ENCODE assay signal across 8 cellular contexts in genomic region chr21:30408782-30409494, GRCh38. TPM values are rescaled to one million over a fixed set of nuclear protein-coding genes. Genes with fewer than 3 reads are reported as not detected.
DNase-seq lines count a peak whose midpoint lies in the region; ATAC-seq and TF ChIP-seq lines count a peak whose summit lies in the region.
"Had no signal": no experiment of that assay in that cellular context is flagged by ENCODE, and none has a peak within 500 bp of the region (broad histone marks: within the 10 kb centered on the region; RNA-seq: fewer than 3 reads in every experiment).

No MANE protein-coding gene starts in this region.

- H3K4me3 ChIP-seq in LNCaP clone FGC (ENCODE audit: low read depth, low read length) = no peak overlapping the region
- peak overlapping the region in 1 of 2 experiments; percentile 49 for H3K4me3 ChIP-seq in mesenchymal stem cell (ENCODE audit: insufficient read depth in 1 of 2, low read depth in 1 of 2, low read length in 2 of 2)
- H3K4me3 ChIP-seq in gastroesophageal sphincter = no peak overlapping the region
- H3K4me3 ChIP-seq: HAP-1 had no signal

- no peaks in the 10 kb centered on the region for H3K27me3 ChIP-seq in mesenchymal stem cell (ENCODE audit: control insufficient read depth in 1 of 2, insufficient read depth in 1 of 2, low read length in 2 of 2)
- H3K27me3 ChIP-seq in gastroesophageal sphincter = peaks cover 3% of the 10 kb centered on the region

- H3K18ac ChIP-seq in mesenchymal stem cell (ENCODE audit: low read depth in 1 of 2, low read length in 2 of 2) = no peak overlapping the region

- H3K4me1 ChIP-seq in mesenchymal stem cell (ENCODE audit: control insufficient read depth, insufficient read depth, low read depth, low read length) (peaks cover 2% of the 10 kb centered on the region), gastroesophageal sphincter (no peaks in the 10 kb centered on the region)
- H3K4me1 ChIP-seq: HAP-1 had no signal

- no peak overlapping the region for H2BK120ac ChIP-seq in mesenchymal stem cell (ENCODE audit: low read depth, low read length)

- H4K91ac ChIP-seq in mesenchymal stem cell (ENCODE audit: low read length) = no peak overlapping the region

- H3K9me3 ChIP-seq in mesenchymal stem cell (ENCODE audit: control insufficient read depth, low read length) = no peaks in the 10 kb centered on the region
- H3K9me3 ChIP-seq in gastroesophageal sphincter = peaks cover 0 to 9% (median 0%) of the 10 kb centered on the region in 3 donors
- H3K9me3 ChIP-seq: HAP-1 had no signal

- H2AFZ ChIP-seq in mesenchymal stem cell (ENCODE audit: low read depth, low read length) = peak overlapping the region; percentile 2

- H3K4ac ChIP-seq in mesenchymal stem cell (ENCODE audit: low read depth in 1 of 2, low read length in 2 of 2) = no peak overlapping the region

- H2AK5ac ChIP-seq in mesenchymal stem cell (ENCODE audit: low read length, severe bottlenecking) = no peak overlapping the region

- TF ChIP-seq CTCF in LNCaP clone FGC (IDR thresholded peaks at IDR 0.05; ENCODE audit: control insufficient read depth, extremely low read depth, insufficient read depth) (peak; percentile 88), gastroesophageal sphincter (IDR thresholded peaks at IDR 0.05) (no peak)

- TF ChIP-seq POLR2A in gastroesophageal sphincter (IDR thresholded peaks at IDR 0.05) = no peak

- no peak overlapping the region for H2BK15ac ChIP-seq in mesenchymal stem cell (ENCODE audit: low read depth, poor library complexity, severe bottlenecking)

- H3K27ac ChIP-seq in mesenchymal stem cell (ENCODE audit: low read length, poor library complexity, severe bottlenecking) = no peak overlapping the region
- H3K27ac ChIP-seq in gastroesophageal sphincter = no peak overlapping the region

- H3K23ac ChIP-seq in mesenchymal stem cell (ENCODE audit: low read length in 2 of 2) = no peak overlapping the region

- ATAC-seq in gastroesophageal sphincter = no peak

- no peak overlapping the region for H2BK12ac ChIP-seq in mesenchymal stem cell (ENCODE audit: low read length in 2 of 2)

- H3K14ac ChIP-seq in mesenchymal stem cell (ENCODE audit: low read length in 2 of 2) = no peak overlapping the region

- peak overlapping the region; percentile 35 for H3K4me2 ChIP-seq in mesenchymal stem cell (ENCODE audit: low read length, poor library complexity, severe bottlenecking)

- H3K79me1 ChIP-seq in mesenchymal stem cell (replicated peaks; ENCODE audit: low read length, poor library complexity, severe bottlenecking) = no peaks in the 10 kb centered on the region

- no peak overlapping the region for H4K8ac ChIP-seq in mesenchymal stem cell (ENCODE audit: low read length)

- DNase-seq in COLO829 (ENCODE audit: low spot score) (peak; percentile 35), LNCaP clone FGC (ENCODE audit: low read depth) (peak; percentile 98), mesenchymal stem cell (peak; percentile 0)
- peak; percentile 4 to 5 for DNase-seq in activated CD4-positive, alpha-beta T cell treated with anti-CD3 and anti-CD28 coated beads, Interleukin-2, amount 50 U/mL, for 48 hours
- no peak for DNase-seq in effector CD4-positive, alpha-beta T cell
- DNase-seq: naive B cell had no signal

- H3K36me3 ChIP-seq in mesenchymal stem cell (ENCODE audit: control insufficient read depth in 1 of 2, insufficient read depth in 2 of 2, low read depth in 1 of 2, low read length in 2 of 2) (no peaks in the 10 kb centered on the region), gastroesophageal sphincter (no peaks in the 10 kb centered on the region)
- H3K36me3 ChIP-seq: HAP-1 had no signal

- WGBS in mesenchymal stem cell = 13% methylated on average over 11 of the region's 14 CpGs
- 29 to 40% methylated on average over 2 to 5 of the region's 14 CpGs for WGBS in gastroesophageal sphincter (ENCODE audit: low coverage in 1 of 2), 2 donors

- no peak overlapping the region for H2BK5ac ChIP-seq in mesenchymal stem cell (ENCODE audit: low read depth, low read length, poor library complexity, severe bottlenecking)

- H3K9ac ChIP-seq in mesenchymal stem cell (ENCODE audit: low read length) = peak overlapping the region; percentile 46

- no peak for TF ChIP-seq EP300 in gastroesophageal sphincter (IDR thresholded peaks at IDR 0.05)

RNA-seq across cellular contexts. Expression of gene KRTAP13-1, which starts 13.1 kb away (rescaled TPM):
- not detected for polyA plus RNA-seq in mesenchymal stem cell (2013, experiment 1 of 2)
- polyA plus RNA-seq in mesenchymal stem cell (2013, experiment 2 of 2) = not detected
- total RNA-seq in gastroesophageal sphincter = not detected

RNA-seq across cellular contexts. Expression of gene KRTAP13-3, which starts 16.8 kb away (rescaled TPM):
- not detected for polyA plus RNA-seq in mesenchymal stem cell (2013, experiment 1 of 2)
- not detected for polyA plus RNA-seq in mesenchymal stem cell (2013, experiment 2 of 2)
- not detected for total RNA-seq in gastroesophageal sphincter

RNA-seq across cellular contexts. Expression of gene KRTAP13-4, which starts 21.1 kb away (rescaled TPM):
- not detected for polyA plus RNA-seq in mesenchymal stem cell (2013, experiment 1 of 2)
- polyA plus RNA-seq in mesenchymal stem cell (2013, experiment 2 of 2) = not detected
- not detected for total RNA-seq in gastroesophageal sphincter

RNA-seq across cellular contexts. Expression of gene KRTAP15-1, which starts 31.1 kb away (rescaled TPM):
- not detected for polyA plus RNA-seq in mesenchymal stem cell (2013, experiment 1 of 2)
- not detected for polyA plus RNA-seq in mesenchymal stem cell (2013, experiment 2 of 2)
- not detected for total RNA-seq in gastroesophageal sphincter

RNA-seq across cellular contexts. Expression of gene KRTAP13-2, which starts 36.9 kb away (rescaled TPM):
- polyA plus RNA-seq in mesenchymal stem cell (2013, experiment 1 of 2) = not detected
- polyA plus RNA-seq in mesenchymal stem cell (2013, experiment 2 of 2) = not detected
- not detected for total RNA-seq in gastroesophageal sphincter
